17 cellular contexts compared by ENCODE assay signal in the genomic region with DNA sequence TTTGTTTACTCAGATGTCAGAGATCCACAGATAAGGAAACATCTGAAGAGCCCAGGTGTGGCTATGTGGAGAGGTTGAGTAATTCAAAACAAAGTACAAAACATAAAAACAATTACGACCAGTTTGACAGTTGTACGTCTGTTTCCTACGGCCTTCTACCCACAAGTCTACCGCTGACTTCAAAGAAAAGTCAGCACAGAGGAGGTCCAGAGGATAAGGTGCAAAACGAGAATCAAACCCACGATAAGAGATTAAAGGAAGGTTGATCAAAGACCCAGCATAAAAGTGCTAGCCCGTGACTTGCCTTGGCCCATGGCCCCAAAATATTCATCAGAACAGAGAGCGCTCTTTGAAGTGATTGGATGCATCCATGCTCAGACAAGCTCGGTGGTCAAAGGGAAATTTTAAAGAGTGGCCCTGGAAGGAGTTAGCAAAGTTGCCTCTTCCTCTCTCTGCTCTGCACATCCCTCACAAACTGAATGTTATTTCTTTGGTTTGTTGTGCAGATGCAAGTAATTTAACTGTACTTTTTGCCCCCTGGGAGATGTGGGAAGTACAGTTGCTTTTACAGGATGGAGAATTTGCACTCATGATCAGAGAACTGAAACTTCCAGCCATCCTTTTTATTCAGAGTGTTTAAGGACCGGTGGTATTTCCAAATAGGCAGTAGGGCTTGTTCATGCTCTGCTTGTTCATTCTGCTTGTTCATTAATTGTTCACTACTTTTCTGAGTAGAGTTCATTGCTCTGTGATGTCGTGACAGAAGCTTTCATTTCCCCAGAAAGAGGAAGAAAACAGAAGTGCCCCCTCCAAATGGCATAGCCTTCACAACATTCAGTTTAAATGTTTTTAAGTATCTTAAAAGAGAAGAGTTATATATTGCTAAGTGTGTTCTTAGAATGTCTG. TPM values are rescaled to one million over a fixed set of nuclear protein-coding genes. Genes with fewer than 3 reads are reported as not detected.
DNase-seq lines count a peak whose midpoint lies in the region; ATAC-seq and TF ChIP-seq lines count a peak whose summit lies in the region.
"Had no signal": no experiment of that assay in that cellular context is flagged by ENCODE, and none has a peak within 500 bp of the region (broad histone marks: within the 10 kb centered on the region; RNA-seq: fewer than 3 reads in every experiment).

No MANE protein-coding gene starts in this region.

- peak overlapping the region; percentile 57 to 93 (median 90) for H3K27ac Mint-ChIP-seq in IgD-negative memory B cell
- H3K27ac Mint-ChIP-seq in naive B cell = peak overlapping the region; percentile 62 to 93 (median 77)
- H3K27ac Mint-ChIP-seq: activated CD4-positive, alpha-beta memory T cell treated with anti-CD3 and anti-CD28 coated beads for 36 hours; natural killer cell; type B pancreatic cell had no signal

- H3K27me3 Mint-ChIP-seq in IgD-negative memory B cell = peaks cover 7% of the 10 kb centered on the region
- no peaks in the 10 kb centered on the region for H3K27me3 Mint-ChIP-seq in naive B cell
- H3K27me3 Mint-ChIP-seq: activated CD4-positive, alpha-beta memory T cell treated with anti-CD3 and anti-CD28 coated beads for 36 hours; type B pancreatic cell had no signal

- H3K9me3 Mint-ChIP-seq in IgD-negative memory B cell = peaks cover 2 to 5% (median 5%) of the 10 kb centered on the region in 3 donors
- H3K9me3 Mint-ChIP-seq in naive B cell = no peaks in the 10 kb centered on the region
- H3K9me3 Mint-ChIP-seq: activated CD4-positive, alpha-beta memory T cell treated with anti-CD3 and anti-CD28 coated beads for 36 hours; type B pancreatic cell had no signal

- TF ChIP-seq POLR2A in Raji (IDR thresholded peaks at IDR 0.05; ENCODE audit: insufficient read depth, low read depth, low read length) = peak; percentile 21; the same call in 1 of the 2 replicates

- H3K4me1 Mint-ChIP-seq in IgD-negative memory B cell = peaks cover 15 to 31% (median 26%) of the 10 kb centered on the region in 3 donors
- peaks cover 38 to 50% (median 44%) of the 10 kb centered on the region in 3 donors for H3K4me1 Mint-ChIP-seq in naive B cell
- H3K4me1 Mint-ChIP-seq: natural killer cell had no signal

- DNase-seq in DMS53 (lab: John Stamatoyannopoulos, UW) (peak; percentile 58), naive B cell (peak; percentile 23)
- DNase-seq in stimulated activated CD8-positive, alpha-beta memory T cell treated with anti-CD3 and anti-CD28 coated beads, Interleukin-4, amount 100 ng/mL, for 48 hours = no peak
- DNase-seq: activated CD4-positive, alpha-beta memory T cell treated with anti-CD3 and anti-CD28 coated beads for 36 hours; activated T-cell treated with anti-CD3 and anti-CD28 coated beads, Interleukin-2, amount 50 U/mL, for 48 hours; GM23248; head of caudate nucleus; KG1; natural killer cell; NCI-H1436 treated with DMSO at 0.1 percent for 48 hours; NCI-H510A treated with DMSO at 0.1 percent for 48 hours; stimulated activated naive CD4-positive, alpha-beta T cell had no signal

- ATAC-seq in naive B cell (ENCODE audit: low read depth in 2 of 2) (peak; percentile 67 to 69), GM21737 (IDR thresholded peaks at IDR 0.05; ENCODE audit: unreplicated experiment) (no peak), HG03342 (IDR thresholded peaks at IDR 0.05; ENCODE audit: unreplicated experiment) (no peak)

- H3K4me3 Mint-ChIP-seq in IgD-negative memory B cell = peak overlapping the region; percentile 50 to 87 (median 62)
- H3K4me3 Mint-ChIP-seq in naive B cell = peak overlapping the region; percentile 28 to 83 (median 64)
- H3K4me3 Mint-ChIP-seq: activated CD4-positive, alpha-beta memory T cell treated with anti-CD3 and anti-CD28 coated beads for 36 hours; natural killer cell; type B pancreatic cell had no signal

- H3K36me3 Mint-ChIP-seq in IgD-negative memory B cell (no peaks in the 10 kb centered on the region), naive B cell (no peaks in the 10 kb centered on the region)
- H3K36me3 Mint-ChIP-seq: activated CD4-positive, alpha-beta memory T cell treated with anti-CD3 and anti-CD28 coated beads for 36 hours; natural killer cell had no signal

RNA-seq across cellular contexts. Expression of a gene that starts 31.1 kb away (rescaled TPM):
- 5.1 TPM for polyA plus RNA-seq in IgD-negative memory B cell
- 10 to 100 TPM in 2 of 6 donors, 1 to 10 TPM in 4; 4.1 to 11.9 (median 5.8) TPM for polyA plus RNA-seq in naive B cell (ENCODE audit: low read depth in 6 of 6)

Comparison
In these comparisons a context has a peak if more than half of its experiments do, and no peak if none do; other contexts are left out.
1. ATAC-seq: peak in naive B cell (2 of 2); none in GM21737 (single experiment) and HG03342 (single experiment).